In genomic region chr16:23857256-23857891, GRCh38 we compare ENCODE assay signal across 1 cellular context.
TF ChIP-seq lines count a peak whose summit lies in the region.

No MANE protein-coding gene starts in this region.

TF ChIP-seq in K562, 482 proteins besides CTCF, POLR2A, EP300 and RAD21 (continued from another document):
- no peak for TF ChIP-seq HOMEZ (CRISPR knock-in tag; IDR thresholded peaks at IDR 0.05)
- no peak for TF ChIP-seq CBX2 (IDR thresholded peaks at IDR 0.05; ENCODE audit: insufficient read depth, low read length, poor library complexity, severe bottlenecking)
- no peak for TF ChIP-seq ARID1B (IDR thresholded peaks at IDR 0.05)
- TF ChIP-seq NCOA6 (IDR thresholded peaks at IDR 0.05), result no peak
- peak; percentile 37; the same call in 1 of the 2 replicates for TF ChIP-seq SUPT5H (IDR thresholded peaks at IDR 0.05)
- TF ChIP-seq HMGXB4 (CRISPR knock-in tag; IDR thresholded peaks at IDR 0.05), result no peak
- no peak for TF ChIP-seq FOXJ3 (CRISPR knock-in tag; IDR thresholded peaks at IDR 0.05)
- no peak for TF ChIP-seq PBX2 (CRISPR knock-in tag; IDR thresholded peaks at IDR 0.05; ENCODE audit: low read depth)
- peak; percentile 22; the same call in 1 of the 2 replicates for TF ChIP-seq PBX2 (tag; conservative IDR thresholded peaks at IDR 0.05; ENCODE audit: low read depth)
- TF ChIP-seq CREB3L1 (IDR thresholded peaks at IDR 0.05; ENCODE audit: borderline replicate concordance, low read depth), result no peak
- no peak for TF ChIP-seq ETS1 (conservative IDR thresholded peaks at IDR 0.05; ENCODE audit: control insufficient read depth, low read depth, low read length)
- no peak for TF ChIP-seq PHF21A (IDR thresholded peaks at IDR 0.05; ENCODE audit: borderline replicate concordance, low read depth)
- TF ChIP-seq CREM (IDR thresholded peaks at IDR 0.05; ENCODE audit: low read depth), result 0 out of 2 replicates have a peak, but pooled peaks have one; percentile 36
- TF ChIP-seq SPI1 (IDR thresholded peaks at IDR 0.05; ENCODE audit: borderline replicate concordance, low read depth, low read length), result no peak
- TF ChIP-seq ILF3 (IDR thresholded peaks at IDR 0.05; ENCODE audit: borderline replicate concordance), result no peak
- no peak for TF ChIP-seq FOXO4 (CRISPR knock-in tag; IDR thresholded peaks at IDR 0.05)
- no peak for TF ChIP-seq MEF2D (tag; conservative IDR thresholded peaks at IDR 0.05; ENCODE audit: low read depth)
- no peak for TF ChIP-seq STAT6 (CRISPR knock-in tag; IDR thresholded peaks at IDR 0.05)
- TF ChIP-seq ZNF3 (CRISPR knock-in tag; IDR thresholded peaks at IDR 0.05), result no peak
- TF ChIP-seq ZNF785 (CRISPR knock-in tag; IDR thresholded peaks at IDR 0.05), result no peak
- TF ChIP-seq CBFA2T2 (conservative IDR thresholded peaks at IDR 0.05), result peak; percentile 27
- no peak for TF ChIP-seq NFRKB (IDR thresholded peaks at IDR 0.05; ENCODE audit: low read depth)
- no peak for TF ChIP-seq SAFB2 (IDR thresholded peaks at IDR 0.05; ENCODE audit: borderline replicate concordance, low read depth, low read length, severe bottlenecking)
- no peak for TF ChIP-seq ZBTB34 (CRISPR knock-in tag; IDR thresholded peaks at IDR 0.05)
- no peak for TF ChIP-seq KAT2B (IDR thresholded peaks at IDR 0.05; ENCODE audit: low read depth, low read length)
- no peak for TF ChIP-seq HDAC6 (IDR thresholded peaks at IDR 0.05; ENCODE audit: low read depth, low read length)
- TF ChIP-seq NFYB (IDR thresholded peaks at IDR 0.05; ENCODE audit: extremely low read depth, insufficient read length), result no peak
